1 cellular context compared by ENCODE assay signal in the genomic region with DNA sequence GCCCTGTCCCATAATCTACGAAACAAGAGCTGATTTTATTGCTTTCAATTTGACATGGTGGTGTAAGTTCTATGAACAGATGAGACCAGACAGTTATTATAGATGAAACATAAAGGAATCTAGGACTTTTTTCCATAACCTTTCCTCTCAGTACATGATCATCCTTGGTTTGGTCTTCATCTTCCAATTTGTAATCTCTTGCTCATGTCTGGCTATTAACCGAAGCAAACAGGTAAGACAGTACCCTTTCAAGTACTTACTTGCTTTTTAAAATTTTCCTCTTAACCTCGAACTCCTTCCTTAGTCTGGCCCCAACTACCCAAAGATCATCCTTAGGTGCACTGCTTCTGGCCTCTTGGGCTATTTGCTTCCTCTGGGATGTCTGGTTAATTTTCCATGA.
TF ChIP-seq lines count a peak whose summit lies in the region.

No MANE protein-coding gene starts in this region.

TF ChIP-seq in IMR-90, 13 proteins besides CTCF, POLR2A, EP300 and RAD21:
- TF ChIP-seq FOS (IDR thresholded peaks at IDR 0.05; ENCODE audit: low read depth, low read length) (no peak), BHLHE40 (IDR thresholded peaks at IDR 0.05; ENCODE audit: low read depth, low read length) (no peak), CHD1 (IDR thresholded peaks at IDR 0.05; ENCODE audit: low read depth, low read length) (no peak), MAZ (IDR thresholded peaks at IDR 0.05; ENCODE audit: borderline replicate concordance, low read depth, low read length) (no peak), NFE2L2 (IDR thresholded peaks at IDR 0.05; ENCODE audit: low read depth, low read length) (no peak), MAFK (IDR thresholded peaks at IDR 0.05; ENCODE audit: low read depth, low read length) (no peak), SMC3 (IDR thresholded peaks at IDR 0.05; ENCODE audit: low read depth, low read length) (no peak), CEBPB (IDR thresholded peaks at IDR 0.05; ENCODE audit: low read depth, low read length) (no peak), RCOR1 (IDR thresholded peaks at IDR 0.05; ENCODE audit: insufficient replicate concordance, low read length) (no peak), MXI1 (IDR thresholded peaks at IDR 0.05; ENCODE audit: borderline replicate concordance, low read depth, low read length) (no peak), RFX5 (IDR thresholded peaks at IDR 0.05; ENCODE audit: low read depth, low read length) (no peak)
- TF ChIP-seq, protein P1, sequence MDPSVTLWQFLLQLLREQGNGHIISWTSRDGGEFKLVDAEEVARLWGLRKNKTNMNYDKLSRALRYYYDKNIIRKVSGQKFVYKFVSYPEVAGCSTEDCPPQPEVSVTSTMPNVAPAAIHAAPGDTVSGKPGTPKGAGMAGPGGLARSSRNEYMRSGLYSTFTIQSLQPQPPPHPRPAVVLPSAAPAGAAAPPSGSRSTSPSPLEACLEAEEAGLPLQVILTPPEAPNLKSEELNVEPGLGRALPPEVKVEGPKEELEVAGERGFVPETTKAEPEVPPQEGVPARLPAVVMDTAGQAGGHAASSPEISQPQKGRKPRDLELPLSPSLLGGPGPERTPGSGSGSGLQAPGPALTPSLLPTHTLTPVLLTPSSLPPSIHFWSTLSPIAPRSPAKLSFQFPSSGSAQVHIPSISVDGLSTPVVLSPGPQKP (IDR thresholded peaks at IDR 0.05; ENCODE audit: borderline replicate concordance, low read depth, low read length) = no peak
- TF ChIP-seq, protein P2, sequence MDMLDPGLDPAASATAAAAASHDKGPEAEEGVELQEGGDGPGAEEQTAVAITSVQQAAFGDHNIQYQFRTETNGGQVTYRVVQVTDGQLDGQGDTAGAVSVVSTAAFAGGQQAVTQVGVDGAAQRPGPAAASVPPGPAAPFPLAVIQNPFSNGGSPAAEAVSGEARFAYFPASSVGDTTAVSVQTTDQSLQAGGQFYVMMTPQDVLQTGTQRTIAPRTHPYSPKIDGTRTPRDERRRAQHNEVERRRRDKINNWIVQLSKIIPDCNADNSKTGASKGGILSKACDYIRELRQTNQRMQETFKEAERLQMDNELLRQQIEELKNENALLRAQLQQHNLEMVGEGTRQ (IDR thresholded peaks at IDR 0.05; ENCODE audit: low read depth, low read length) = no peak
